In the genomic region with DNA sequence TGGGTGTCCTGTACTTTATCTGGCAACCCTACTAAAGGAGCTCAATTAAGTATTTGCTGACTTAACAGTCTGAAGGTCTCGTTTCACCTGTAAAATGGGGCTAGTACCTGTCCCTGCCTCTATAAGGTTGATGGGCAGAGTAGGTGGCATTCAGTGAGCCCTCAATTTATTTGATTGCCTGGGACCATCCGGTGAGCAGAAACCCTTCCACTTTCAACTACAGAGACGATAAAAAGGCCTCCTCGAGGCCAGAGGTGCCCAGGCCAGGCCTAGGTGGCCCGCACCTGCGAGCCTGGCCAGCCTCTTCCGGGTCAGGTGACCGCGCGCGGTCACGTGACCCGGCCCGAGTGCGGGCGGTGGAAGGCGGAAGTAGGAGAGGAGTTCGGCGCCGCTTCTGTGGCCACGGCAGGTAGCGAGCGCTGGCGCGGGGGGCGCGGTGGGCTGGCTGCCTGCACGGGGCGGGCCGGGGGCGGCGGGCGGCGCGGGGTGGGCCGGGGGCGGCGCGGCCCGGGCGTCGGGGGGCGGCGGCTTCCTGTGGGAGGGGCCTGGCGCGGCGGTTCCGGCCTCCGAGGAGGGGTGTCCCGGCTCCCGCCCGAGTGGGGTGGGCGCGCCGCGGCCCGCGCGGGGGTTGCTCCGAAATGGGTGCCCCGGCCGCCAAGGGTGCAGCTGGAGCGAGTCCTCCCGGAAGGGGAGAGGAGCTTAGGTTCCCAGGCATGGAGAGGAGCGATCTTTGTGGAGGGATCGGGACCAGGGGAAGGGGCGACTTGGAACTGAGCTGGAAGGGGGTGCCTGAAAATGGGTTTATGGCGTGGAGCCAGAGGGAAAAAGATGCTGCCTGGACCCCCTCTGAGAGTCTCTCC, we compare ENCODE assay signal across 8 cellular contexts. TPM values are rescaled to one million over a fixed set of nuclear protein-coding genes. Genes with fewer than 3 reads are reported as not detected.
DNase-seq lines count a peak whose midpoint lies in the region; ATAC-seq and TF ChIP-seq lines count a peak whose summit lies in the region.

A gene (plus strand): TSS at position 350 of the 860 bp plus-strand sequence. CDS start 24,679 bp downstream, outside the sequence.

- intact Hi-C loops in CD4-positive, alpha-beta memory T cell (cut with micrococcal nuclease) = loop anchor here (1.0 to 5.0 kb wide), 2 partner anchors 8 to 200 kb away; a partner anchor contains a TSS
- intact Hi-C loops in OCI-LY7 (cut with micrococcal nuclease; ENCODE audit: unreplicated experiment) = loop anchor here (10.0 kb wide), 1 partner anchor 427 kb away; a partner anchor contains a TSS

- peaks cover 32% of the 10 kb centered on the region for H3K4me1 ChIP-seq in CD4-positive, alpha-beta memory T cell (ENCODE audit: insufficient read depth, low read length)
- peaks cover 17% of the 10 kb centered on the region for H3K4me1 ChIP-seq in OCI-LY7 (ENCODE audit: insufficient read depth, low read length, poor library complexity, severe bottlenecking)

- peak within 1 kb of the TSS; percentile 85 for H3K4me2 ChIP-seq in OCI-LY7 (ENCODE audit: low read length)

- H4K20me1 ChIP-seq in OCI-LY7 (ENCODE audit: insufficient read depth, low read length) = no peaks in the 10 kb centered on the region

- peaks cover 7 to 10% of the 10 kb centered on the region in 2 donors for H3K36me3 Mint-ChIP-seq in CD4-positive, alpha-beta memory T cell

- DNase-seq in CD4-positive, alpha-beta memory T cell = peak; percentile 80 to 83 (median 82)
- DNase-seq in HL-60 (ENCODE audit: low read depth in 1 of 2, low spot score in 1 of 2) = peak; percentile 76
- peak; percentile 90 for DNase-seq in OCI-LY7 (ENCODE audit: low spot score)
- peak; percentile 70 for DNase-seq in activated T-cell treated with anti-CD3 and anti-CD28 coated beads for 4 hours
- no peak for DNase-seq in epithelial cell of proximal tubule (ENCODE audit: low read depth)
- DNase-seq in mucosa of gallbladder (ENCODE audit: low spot score) = peak; percentile 75
- peak; percentile 63 for DNase-seq in stimulated activated CD8-positive, alpha-beta memory T cell treated with anti-CD3 and anti-CD28 coated beads, Interleukin-4, amount 100 ng/mL, for 24 hours (ENCODE audit: low read depth)

- H2AFZ ChIP-seq in OCI-LY7 (ENCODE audit: low read length) = peak within 1 kb of the TSS; percentile 93

- H3K36me3 ChIP-seq in CD4-positive, alpha-beta memory T cell (ENCODE audit: insufficient read depth, low read length) = no peaks in the 10 kb centered on the region
- no peaks in the 10 kb centered on the region for H3K36me3 ChIP-seq in OCI-LY7 (ENCODE audit: insufficient read depth, low read length)

- H3K9me2 ChIP-seq in OCI-LY7 (ENCODE audit: insufficient read depth, low read length) = no peaks in the 10 kb centered on the region

- peak within 1 kb of the TSS; percentile 67 to 97 for H3K4me3 ChIP-seq in CD4-positive, alpha-beta memory T cell (ENCODE audit: low read length in 2 of 2)
- peak within 1 kb of the TSS; percentile 97 for H3K4me3 ChIP-seq in HL-60 (replicated peaks; ENCODE audit: insufficient read depth, low read length)
- peak within 1 kb of the TSS; percentile 96 for H3K4me3 ChIP-seq in OCI-LY7 (ENCODE audit: low read depth, low read length, poor library complexity, severe bottlenecking)
- H3K4me3 ChIP-seq in epithelial cell of proximal tubule (ENCODE audit: low read depth, low read length) = peak within 1 kb of the TSS; percentile 99

- peak within 1 kb of the TSS; percentile 94 to 99 (median 98) for H3K27ac Mint-ChIP-seq in CD4-positive, alpha-beta memory T cell

- peaks cover 23% of the 10 kb centered on the region; the same call in 1 of the 2 replicates for H3K79me2 ChIP-seq in OCI-LY7 (ENCODE audit: insufficient read depth, low read depth, low read length)

- BruUV-seq in OCI-LY7 (replicated peaks; lab: Mats Ljungman, UMichigan) = no TSS peak

- POLR2A ChIA-PET in CD4-positive, alpha-beta memory T cell (lab: Charles Lee; ENCODE audit: partially characterized antibody) = interaction anchor here (0.6 to 3.0 kb wide), 16 partner anchors 8 to 411 kb away, joined by 3 to 37 read pairs (median 4); a partner anchor contains a TSS
- POLR2A ChIA-PET in OCI-LY7 (lab: Charles Lee) = interaction anchor here (0.6 to 2.4 kb wide), 7 partner anchors 9 to 454 kb away, joined by 3 to 18 read pairs (median 3); a partner anchor contains a TSS

- H3K27me3 ChIP-seq in CD4-positive, alpha-beta memory T cell (ENCODE audit: insufficient read depth, low read length) = no peaks in the 10 kb centered on the region
- no peaks in the 10 kb centered on the region for H3K27me3 ChIP-seq in HL-60 (ENCODE audit: insufficient read depth, poor library complexity, severe bottlenecking)

- no peak for TF ChIP-seq CTCF in HL-60 (IDR thresholded peaks at IDR 0.05; ENCODE audit: insufficient read depth, low read length)
- no peak for TF ChIP-seq CTCF in OCI-LY7 (conservative IDR thresholded peaks at IDR 0.05; ENCODE audit: low read length)
- no peak for TF ChIP-seq CTCF in epithelial cell of proximal tubule (conservative IDR thresholded peaks at IDR 0.05; ENCODE audit: low read depth, low read length)

- peak; percentile 88 for ATAC-seq in GM19397 (IDR thresholded peaks at IDR 0.05; ENCODE audit: unreplicated experiment)

- peak within 1 kb of the TSS; percentile 92 to 97 (median 93) for H3K4me3 Mint-ChIP-seq in CD4-positive, alpha-beta memory T cell

- H3K4me1 Mint-ChIP-seq in CD4-positive, alpha-beta memory T cell = peaks cover 17 to 51% (median 34%) of the 10 kb centered on the region in 4 donors

- H3K27me3 Mint-ChIP-seq in CD4-positive, alpha-beta memory T cell = no peaks in the 10 kb centered on the region

- H3K9me3 Mint-ChIP-seq in CD4-positive, alpha-beta memory T cell = no peaks in the 10 kb centered on the region

- H3K9me3 ChIP-seq in CD4-positive, alpha-beta memory T cell (ENCODE audit: control insufficient read depth in 1 of 2, low read length in 2 of 2) = no peaks in the 10 kb centered on the region
- H3K9me3 ChIP-seq in OCI-LY7 (ENCODE audit: low read length) = no peaks in the 10 kb centered on the region

- H3K27ac ChIP-seq in CD4-positive, alpha-beta memory T cell (ENCODE audit: low read depth, low read length) = peak within 1 kb of the TSS; percentile 90
- H3K27ac ChIP-seq in HL-60 (replicated peaks) (peak within 1 kb of the TSS; percentile 84), OCI-LY7 (ENCODE audit: low read depth, low read length, poor library complexity, severe bottlenecking) (peak within 1 kb of the TSS; percentile 56)

- CTCF ChIA-PET in CD4-positive, alpha-beta memory T cell (lab: Charles Lee; ENCODE audit: partially characterized antibody) = interaction anchor here (0.7 to 2.5 kb wide), 7 partner anchors 8 to 67 kb away, joined by 3 to 22 read pairs (median 3); a partner anchor contains a TSS
- CTCF ChIA-PET in OCI-LY7 (lab: Charles Lee; ENCODE audit: unreplicated experiment) = interaction anchor here (1.0 kb wide), 2 partner anchors 11 to 36 kb away, joined by 3 read pairs; a partner anchor contains a TSS

RNA-seq across cellular contexts. Expression of the gene that starts here (rescaled TPM):
- 10 to 100 TPM; 76.3 to 77.0 TPM for total RNA-seq in CD4-positive, alpha-beta memory T cell
- polyA plus RNA-seq in CD4-positive, alpha-beta memory T cell = 10 to 100 TPM; 27.8 to 49.4 TPM
- total RNA-seq in OCI-LY7 (2014; rRNA removed; shearing (Covaris generic)) = 20.8 and 30.3 TPM in 2 replicates
- total RNA-seq in OCI-LY7 (2022) (43.4 and 45.6 TPM in 2 replicates), epithelial cell of proximal tubule (16.9 and 26.0 TPM in 2 replicates), mucosa of gallbladder (68.6 TPM)
